ENCODE assay signal across 26 cellular contexts in the genomic region with DNA sequence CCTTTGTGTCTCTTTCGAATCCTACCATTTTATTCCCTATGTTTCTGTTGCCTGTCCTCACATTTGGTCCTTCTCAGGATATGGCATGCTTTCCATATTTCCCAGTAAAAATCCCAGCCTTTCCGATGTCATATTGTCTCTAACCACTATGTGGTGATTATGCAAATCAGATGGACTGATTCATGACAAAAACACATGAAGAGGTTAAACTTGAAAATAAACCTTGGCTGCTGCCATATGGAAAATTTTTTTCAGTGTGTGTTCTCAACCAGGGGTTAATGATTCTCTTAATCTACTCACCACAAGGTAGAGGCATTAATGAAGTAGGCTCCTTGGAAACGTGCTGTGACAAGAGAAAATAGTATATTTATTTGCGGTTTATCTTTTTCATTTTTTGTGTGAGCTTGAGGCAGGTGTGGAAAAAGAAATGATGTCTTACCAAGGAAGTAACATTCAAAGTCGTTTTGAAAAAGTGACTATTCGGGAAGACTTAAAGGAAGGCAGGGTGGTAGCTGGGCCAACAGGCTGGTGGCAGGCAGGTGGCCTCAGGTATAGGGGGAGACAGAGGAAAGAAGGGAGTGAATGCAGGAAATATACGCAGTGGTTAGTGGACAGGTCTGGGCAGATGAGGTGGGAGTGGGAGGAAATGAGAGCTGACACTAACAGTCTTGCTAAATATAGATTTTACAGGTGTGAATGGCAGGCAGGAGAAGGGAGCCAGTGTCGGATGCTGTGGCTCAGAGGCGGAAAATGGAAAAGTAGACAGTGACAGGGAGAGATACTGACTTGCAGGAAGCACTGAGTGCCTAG. TPM values are rescaled to one million over a fixed set of nuclear protein-coding genes. Genes with fewer than 3 reads are reported as not detected.
DNase-seq lines count a peak whose midpoint lies in the region; ATAC-seq, FAIRE-seq and TF ChIP-seq lines count a peak whose summit lies in the region.
"Had no signal": no experiment of that assay in that cellular context is flagged by ENCODE, and none has a peak within 500 bp of the region (broad histone marks: within the 10 kb centered on the region; RNA-seq: fewer than 3 reads in every experiment).

No MANE protein-coding gene starts in this region.

- DNase-seq in NCI-H524 (lab: John Stamatoyannopoulos, UW) = peak; percentile 2 to 50
- DNase-seq in NCI-H524 treated with DMSO at 0.1 percent for 48 hours (lab: John Stamatoyannopoulos, UW) = no peak
- DNase-seq in RPMI8226 = peak; percentile 27
- DNase-seq in bronchial epithelial cell (ENCODE audit: low read depth) = peak; percentile 84
- DNase-seq in OCI-LY7 (ENCODE audit: low spot score) = no peak
- DNase-seq in inferior parietal cortex (ENCODE audit: extremely low spot score) = no peak
- DNase-seq: 8988T; ACHN; AML-193; BE2C; CD4-positive, alpha-beta T cell; CD8-positive, alpha-beta memory T cell; DMS 273 treated with DMSO at 0.1 percent for 48 hours; DMS79; EL; GDM1; GOT3; HFFc6 had no signal

- H3K27ac ChIP-seq in OCI-LY7 (ENCODE audit: low read depth, low read length, poor library complexity, severe bottlenecking) = no peak overlapping the region
- H3K27ac ChIP-seq: A549; BLaER1 treated with 17β-estradiol and CSF1 and Interleukin-3, amounts not matched to agents 10 nM and 100 nM had no signal

- H4K20me1 ChIP-seq in OCI-LY7 (ENCODE audit: insufficient read depth, low read length) = no peaks in the 10 kb centered on the region
- H4K20me1 ChIP-seq: BLaER1 treated with 17β-estradiol and CSF1 and Interleukin-3, amounts not matched to agents 10 nM and 100 nM had no signal

- H3K9me3 ChIP-seq in OCI-LY7 (ENCODE audit: low read length) = no peaks in the 10 kb centered on the region
- H3K9me3 ChIP-seq: A549; BE2C; BLaER1 treated with 17β-estradiol and CSF1 and Interleukin-3, amounts not matched to agents 10 nM and 100 nM; HAP-1 had no signal

- peaks cover 1% of the 10 kb centered on the region for H3K4me1 ChIP-seq in OCI-LY7 (ENCODE audit: insufficient read depth, low read length, poor library complexity, severe bottlenecking)
- H3K4me1 ChIP-seq: A549; BE2C; BLaER1 treated with 17β-estradiol and CSF1 and Interleukin-3, amounts not matched to agents 10 nM and 100 nM; HAP-1 had no signal

- H3K36me3 ChIP-seq in bronchial epithelial cell (ENCODE audit: control insufficient read depth, insufficient read depth, low read length) = no peaks in the 10 kb centered on the region
- no peaks in the 10 kb centered on the region for H3K36me3 ChIP-seq in OCI-LY7 (ENCODE audit: insufficient read depth, low read length)
- H3K36me3 ChIP-seq: BE2C; BLaER1 treated with 17β-estradiol and CSF1 and Interleukin-3, amounts not matched to agents 10 nM and 100 nM; HAP-1 had no signal

- no TSS peak for BruUV-seq in OCI-LY7 (replicated peaks; lab: Mats Ljungman, UMichigan)

- H3K9me2 ChIP-seq in OCI-LY7 (ENCODE audit: insufficient read depth, low read length) = no peaks in the 10 kb centered on the region

- TF ChIP-seq CTCF in bronchial epithelial cell (IDR thresholded peaks at IDR 0.05; ENCODE audit: insufficient read depth, low read length, severe bottlenecking) = no peak
- no peak for TF ChIP-seq CTCF in OCI-LY7 (conservative IDR thresholded peaks at IDR 0.05; ENCODE audit: low read length)

- no peak for FAIRE-seq in bronchial epithelial cell (lab: Jason Lieb, UNC)
- FAIRE-seq: A549, D721Med, GM12891, GM18507, H54 had no signal

- no peaks in the 10 kb centered on the region for H3K79me2 ChIP-seq in OCI-LY7 (ENCODE audit: insufficient read depth, low read depth, low read length)

- no peak overlapping the region for H2AFZ ChIP-seq in OCI-LY7 (ENCODE audit: low read length)

- no peak overlapping the region for H3K4me2 ChIP-seq in OCI-LY7 (ENCODE audit: low read length)
- H3K4me2 ChIP-seq: A549; BLaER1 treated with 17β-estradiol and CSF1 and Interleukin-3, amounts not matched to agents 10 nM and 100 nM had no signal

- intact Hi-C loops in OCI-LY7 (cut with micrococcal nuclease; ENCODE audit: unreplicated experiment) = no loop called here

- ATAC-seq in GM21447 (IDR thresholded peaks at IDR 0.05; ENCODE audit: unreplicated experiment) = no peak
- ATAC-seq: A549 had no signal

- no peaks in the 10 kb centered on the region for H3K27me3 ChIP-seq in bronchial epithelial cell (ENCODE audit: control insufficient read depth, insufficient read depth, low read length)
- H3K27me3 ChIP-seq: BE2C had no signal

- POLR2A ChIA-PET in OCI-LY7 (lab: Charles Lee) = no interaction called here

- CTCF ChIA-PET in OCI-LY7 (lab: Charles Lee; ENCODE audit: unreplicated experiment) = no interaction called here

- no peak overlapping the region for H3K4me3 ChIP-seq in bronchial epithelial cell (ENCODE audit: low read depth, low read length)
- no peak overlapping the region for H3K4me3 ChIP-seq in OCI-LY7 (ENCODE audit: low read depth, low read length, poor library complexity, severe bottlenecking)
- H3K4me3 ChIP-seq: A549; BLaER1 treated with 17β-estradiol and CSF1 and Interleukin-3, amounts not matched to agents 10 nM and 100 nM; HAP-1 had no signal

RNA-seq across cellular contexts. Expression of a gene that starts 46.2 kb away (rescaled TPM):
- total RNA-seq in bronchial epithelial cell = 0.38 and 0.53 TPM in 2 replicates
- total RNA-seq in OCI-LY7 (2014; rRNA removed; shearing (Covaris generic)) = 12.2 and 14.7 TPM in 2 replicates
- total RNA-seq in OCI-LY7 (2022) = 18.9 and 22.5 TPM in 2 replicates
- total RNA-seq: CD4-positive, alpha-beta T cell; CD8-positive, alpha-beta memory T cell; HFFc6 had no signal

Comparison
In these comparisons a context has a peak if more than half of its experiments do, and no peak if none do; other contexts are left out.
1. DNase-seq: peak in NCI-H524 (2 of 2), RPMI8226 (single experiment) and bronchial epithelial cell (single experiment); none in NCI-H524 treated with DMSO at 0.1 percent for 48 hours (single experiment), OCI-LY7 (single experiment) and inferior parietal cortex (single experiment).